In genomic region chr9:8401961-8402701, GRCh38 we compare ENCODE assay signal across 21 cellular contexts.
DNase-seq lines count a peak whose midpoint lies in the region; ATAC-seq, FAIRE-seq and TF ChIP-seq lines count a peak whose summit lies in the region.
"Had no signal": no experiment of that assay in that cellular context is flagged by ENCODE, and none has a peak within 500 bp of the region (broad histone marks: within the 10 kb centered on the region; RNA-seq: fewer than 3 reads in every experiment).

No MANE protein-coding gene starts in this region.

- H3K4me2 ChIP-seq in endothelial cell of umbilical vein (ENCODE audit: insufficient read depth, low read length) (no peak overlapping the region), mammary epithelial cell (ENCODE audit: insufficient read depth, low read depth, low read length) (no peak overlapping the region)
- H3K4me2 ChIP-seq: A549, SK-N-SH had no signal

- peaks cover 14% of the 10 kb centered on the region for H3K4me1 ChIP-seq in endothelial cell of umbilical vein (ENCODE audit: control insufficient read depth, extremely low read depth, insufficient read depth, low read length)
- no peaks in the 10 kb centered on the region for H3K4me1 ChIP-seq in mammary epithelial cell (ENCODE audit: insufficient read depth, low read length)
- H3K4me1 ChIP-seq: A549 had no signal

- H3K79me2 ChIP-seq in endothelial cell of umbilical vein (ENCODE audit: control insufficient read depth, insufficient read depth, low read length) (no peaks in the 10 kb centered on the region), mammary epithelial cell (ENCODE audit: insufficient read depth, low read length) (no peaks in the 10 kb centered on the region)

- H3K36me3 Mint-ChIP-seq in T-helper 17 cell (ENCODE audit: low read depth) (peaks cover 2% of the 10 kb centered on the region), WTC11 (no peaks in the 10 kb centered on the region)
- H3K36me3 Mint-ChIP-seq: CD14-positive monocyte had no signal

- no peak for TF ChIP-seq CTCF in endothelial cell of umbilical vein (IDR thresholded peaks at IDR 0.05; ENCODE audit: extremely low read depth in 1 of 2, insufficient read depth in 1 of 2, low read depth in 1 of 2, low read length in 2 of 2)
- TF ChIP-seq CTCF in mammary epithelial cell (conservative IDR thresholded peaks at IDR 0.05 in 1 of 2, IDR thresholded peaks at IDR 0.05 in 1 of 2; ENCODE audit: extremely low read depth in 1 of 2, insufficient read depth in 1 of 2, low read depth in 1 of 2, low read length in 2 of 2), result no peak
- no peak for TF ChIP-seq CTCF in WTC11 (IDR thresholded peaks at IDR 0.05)

- H3K4me3 ChIP-seq in endothelial cell of umbilical vein (replicated peaks in 1 of 3; ENCODE audit: insufficient read depth in 1 of 3, low read depth in 1 of 3, low read length in 3 of 3) (no peak overlapping the region), mammary epithelial cell (replicated peaks in 1 of 3; ENCODE audit: insufficient read depth in 1 of 3, low read depth in 2 of 3, low read length in 3 of 3) (no peak overlapping the region)
- H3K4me3 ChIP-seq: A549, GM12878, MG63 had no signal

- H2AFZ ChIP-seq in endothelial cell of umbilical vein (ENCODE audit: low read depth, low read length) (no peak overlapping the region), mammary epithelial cell (ENCODE audit: low read depth, low read length) (no peak overlapping the region)

- 34% methylated on average over 6 of the region's 6 CpGs for WGBS in mammary epithelial cell (ENCODE audit: low coverage, missing lambda C conversion rate)

- H3K4me1 Mint-ChIP-seq in T-helper 17 cell (peaks cover 2% of the 10 kb centered on the region), WTC11 (peaks cover 8% of the 10 kb centered on the region)
- H3K4me1 Mint-ChIP-seq: CD14-positive monocyte had no signal

- H4K20me1 ChIP-seq in endothelial cell of umbilical vein (replicated peaks; ENCODE audit: control insufficient read depth, extremely low read depth, insufficient read depth, low read length) (no peaks in the 10 kb centered on the region), mammary epithelial cell (ENCODE audit: insufficient read depth, low read length) (no peaks in the 10 kb centered on the region)

- intact Hi-C loops in endothelial cell of umbilical vein (cut with micrococcal nuclease), result loop anchor here (2.0 kb wide), 1 partner anchor 31 kb away; no protein-coding TSS in a partner anchor
- intact Hi-C loops in mammary epithelial cell (cut with micrococcal nuclease), result no loop called here

- no peak overlapping the region for H3K9ac ChIP-seq in endothelial cell of umbilical vein (replicated peaks; ENCODE audit: extremely low read depth, insufficient read depth, low read length)
- no peak overlapping the region for H3K9ac ChIP-seq in mammary epithelial cell (ENCODE audit: insufficient read depth, low read length)
- H3K9ac ChIP-seq: SK-N-SH had no signal

- dilution Hi-C loops in endothelial cell of umbilical vein (cut with MboI; ENCODE audit: extremely low pct_ligation_motif_present, low sequenced_read_pairs) (no loop called here), mammary epithelial cell (cut with HindIII; ENCODE audit: low sequenced_read_pairs) (no loop called here)

- H3K27me3 Mint-ChIP-seq in T-helper 17 cell (no peaks in the 10 kb centered on the region), WTC11 (ENCODE audit: low read depth) (no peaks in the 10 kb centered on the region)

- no peak for TF ChIP-seq POLR2A in endothelial cell of umbilical vein (IDR thresholded peaks at IDR 0.05; ENCODE audit: low read depth, low read length)

- H3K9me1 ChIP-seq in endothelial cell of umbilical vein (replicated peaks; ENCODE audit: control insufficient read depth, extremely low read depth, insufficient read depth, low read length), result no peaks in the 10 kb centered on the region

- no peaks in the 10 kb centered on the region for H3K27me3 ChIP-seq in endothelial cell of umbilical vein (ENCODE audit: control insufficient read depth in 2 of 2, insufficient read depth in 2 of 2, low read length in 2 of 2)
- no peaks in the 10 kb centered on the region for H3K27me3 ChIP-seq in mammary epithelial cell (ENCODE audit: insufficient read depth, low read length)
- H3K27me3 ChIP-seq: MG63 had no signal

- H3K9me3 ChIP-seq in endothelial cell of umbilical vein (replicated peaks; ENCODE audit: control insufficient read depth, insufficient read depth, low read length), result no peaks in the 10 kb centered on the region
- no peaks in the 10 kb centered on the region for H3K9me3 ChIP-seq in T-helper 17 cell (ENCODE audit: control insufficient read depth, low read length, poor library complexity, severe bottlenecking)
- H3K9me3 ChIP-seq in mammary epithelial cell (replicated peaks; ENCODE audit: insufficient read depth, low read length), result peaks cover 2% of the 10 kb centered on the region
- H3K9me3 ChIP-seq: A549, MG63, SK-N-SH had no signal

- CTCF ChIA-PET in endothelial cell of umbilical vein (lab: Charles Lee) (no interaction called here), mammary epithelial cell (lab: Charles Lee; ENCODE audit: low non-redundant PET) (no interaction called here), WTC11 (lab: Charles Lee) (no interaction called here)

- peak; percentile 8 for FAIRE-seq in endothelial cell of umbilical vein (lab: Jason Lieb, UNC)
- FAIRE-seq: A549, GM12878, GM18507 had no signal

- in situ Hi-C loops in mammary epithelial cell (cut with MboI; ENCODE audit: low sequenced_read_pairs in 2 of 2), result no loop called here

- H3K27ac Mint-ChIP-seq in T-helper 17 cell (no peak overlapping the region), WTC11 (no peak overlapping the region)
- H3K27ac Mint-ChIP-seq: CD14-positive monocyte had no signal

- H3K36me3 ChIP-seq in endothelial cell of umbilical vein (ENCODE audit: control insufficient read depth in 2 of 2, extremely low read depth in 1 of 2, insufficient read depth in 2 of 2, low read length in 2 of 2) (no peaks in the 10 kb centered on the region), mammary epithelial cell (ENCODE audit: insufficient read depth, low read length) (no peaks in the 10 kb centered on the region)
- H3K36me3 ChIP-seq: MG63 had no signal

- no TSS peak for BruUV-seq in endothelial cell of umbilical vein (replicated peaks; lab: Mats Ljungman, UMichigan)
- no TSS peak for BruUV-seq in mammary epithelial cell (replicated peaks; lab: Mats Ljungman, UMichigan)

- ATAC-seq in T-helper 17 cell (no peak), WTC11 (no peak)
- ATAC-seq: A549, GM12878, Panc1, Right ventricle myocardium inferior had no signal

- H3K9me3 Mint-ChIP-seq in WTC11, result no peaks in the 10 kb centered on the region

- DNase-seq in NCI-H2107 treated with DMSO at 0.1 percent for 48 hours (lab: John Stamatoyannopoulos, UW; ENCODE audit: unreplicated experiment) (peak; percentile 58), NCI-H2107 (lab: John Stamatoyannopoulos, UW) (no peak), NCI-H345 (lab: John Stamatoyannopoulos, UW) (peak; percentile 36), endothelial cell of umbilical vein (ENCODE audit: low read depth, low spot score) (no peak), T-helper 17 cell (no peak), mammary epithelial cell (no peak), WTC11 (ENCODE audit: low spot score) (no peak), NCI-H2029 (lab: John Stamatoyannopoulos, UW) (no peak)
- DNase-seq: COR-L47, DMS53, H7, MG63, NCI-H1436 treated with DMSO at 0.1 percent for 48 hours, NCI-H526, SK-N-SH had no signal

- no peak overlapping the region for H3K4me3 Mint-ChIP-seq in T-helper 17 cell
- no peak overlapping the region for H3K4me3 Mint-ChIP-seq in WTC11
- H3K4me3 Mint-ChIP-seq: CD14-positive monocyte had no signal

- H3K27ac ChIP-seq in endothelial cell of umbilical vein (ENCODE audit: insufficient read depth, low read depth, low read length) (no peak overlapping the region), mammary epithelial cell (ENCODE audit: insufficient read depth, low read depth, low read length) (no peak overlapping the region)
- H3K27ac ChIP-seq: A549 had no signal

- POLR2A ChIA-PET in endothelial cell of umbilical vein (lab: Charles Lee), result no interaction called here
- POLR2A ChIA-PET in WTC11 (lab: Charles Lee), result no interaction called here

TF ChIP-seq in endothelial cell of umbilical vein, 7 proteins besides CTCF, POLR2A, EP300 and RAD21:
- TF ChIP-seq POLR2AphosphoS5 (IDR thresholded peaks at IDR 0.05; ENCODE audit: insufficient read depth, low read depth, low read length) (no peak), JUN (IDR thresholded peaks at IDR 0.05; ENCODE audit: borderline replicate concordance, insufficient read depth, insufficient read length, low read depth) (no peak), EZH2 (IDR thresholded peaks at IDR 0.05; ENCODE audit: borderline replicate concordance, low read depth, low read length, severe bottlenecking) (no peak), MAX (IDR thresholded peaks at IDR 0.05; ENCODE audit: insufficient read depth, insufficient read length) (no peak), FOS (IDR thresholded peaks at IDR 0.05; ENCODE audit: borderline replicate concordance, insufficient read depth, low read length) (no peak), GATA2 (IDR thresholded peaks at IDR 0.05; ENCODE audit: insufficient read depth, insufficient read length, low read depth, low read length) (no peak), MYC (IDR thresholded peaks at IDR 0.05; ENCODE audit: low read depth, low read length) (no peak)

TF ChIP-seq in WTC11, 78 proteins besides CTCF, POLR2A, EP300 and RAD21 (continues in another document):
- TF ChIP-seq CREM (CRISPR knock-in tag; IDR thresholded peaks at IDR 0.05), result no peak
- TF ChIP-seq USF2 (CRISPR knock-in tag; IDR thresholded peaks at IDR 0.05), result no peak
- TF ChIP-seq ZNF423 (CRISPR knock-in tag; IDR thresholded peaks at IDR 0.05), result no peak
- TF ChIP-seq TEAD4 (CRISPR knock-in tag; IDR thresholded peaks at IDR 0.05), result no peak
- TF ChIP-seq E2F5 (CRISPR knock-in tag; IDR thresholded peaks at IDR 0.05), result no peak

Comparison
In these comparisons a context has a peak if more than half of its experiments do, and no peak if none do; other contexts are left out.
1. DNase-seq: peak in NCI-H2107 treated with DMSO at 0.1 percent for 48 hours (single experiment) and NCI-H345 (single experiment); none in NCI-H2107 (single experiment), endothelial cell of umbilical vein (single experiment), T-helper 17 cell (0 of 3), mammary epithelial cell (single experiment), WTC11 (single experiment) and NCI-H2029 (single experiment).